Comparison of ENCODE assay signal across 8 cellular contexts in the genomic region with DNA sequence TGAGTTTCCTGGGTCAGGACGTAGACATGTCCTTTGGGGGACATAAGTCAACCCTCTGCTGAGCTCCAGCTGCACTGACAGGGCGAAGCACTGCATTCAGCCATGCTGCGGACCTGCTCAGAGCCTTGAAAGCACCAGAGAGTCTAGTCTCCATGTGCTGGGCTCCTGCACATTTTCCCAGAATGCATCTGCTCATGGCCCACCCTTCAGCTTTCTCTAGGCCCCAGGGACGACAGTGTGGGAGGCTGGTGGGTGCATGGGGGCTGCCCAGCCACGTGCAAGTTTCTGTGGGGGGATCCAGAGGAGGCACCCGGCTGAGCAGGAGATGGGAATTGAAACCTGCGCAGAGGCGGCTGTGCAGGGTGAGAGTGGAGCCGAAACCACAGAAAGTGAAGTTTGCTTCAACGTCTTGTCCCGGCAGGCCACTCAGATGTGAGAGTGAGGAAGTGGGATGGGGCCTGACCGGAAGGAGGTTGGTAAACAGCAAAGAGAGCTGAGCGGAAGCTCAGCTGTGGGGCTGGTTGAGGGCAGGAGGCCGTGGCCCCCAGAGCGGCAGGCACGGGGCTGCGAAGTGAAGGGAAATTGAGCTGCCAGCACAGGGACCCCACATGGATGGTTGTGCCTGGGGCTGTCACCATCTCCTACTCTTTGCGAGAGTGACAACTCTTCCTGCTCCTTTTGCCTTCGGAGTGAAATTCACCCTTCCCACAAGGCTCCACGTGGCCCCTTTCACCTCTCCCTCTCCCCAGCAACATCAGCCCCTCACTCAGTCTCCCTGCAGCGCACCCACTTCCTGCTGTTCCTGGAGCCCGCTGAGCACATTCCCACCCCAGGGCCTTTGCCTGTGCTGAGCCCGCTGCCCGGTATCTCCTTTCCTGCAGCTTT. TPM values are rescaled to one million over a fixed set of nuclear protein-coding genes. Genes with fewer than 3 reads are reported as not detected.
DNase-seq lines count a peak whose midpoint lies in the region; ATAC-seq and TF ChIP-seq lines count a peak whose summit lies in the region.
"Had no signal": no experiment of that assay in that cellular context is flagged by ENCODE, and none has a peak within 500 bp of the region (broad histone marks: within the 10 kb centered on the region; RNA-seq: fewer than 3 reads in every experiment).

No MANE protein-coding gene starts in this region.

- no peak overlapping the region for H3K4me3 Mint-ChIP-seq in chondrocyte (ENCODE audit: unreplicated experiment)

- no peaks in the 10 kb centered on the region for H3K27me3 Mint-ChIP-seq in chondrocyte (ENCODE audit: low read depth)

- no peaks in the 10 kb centered on the region for H3K9me3 Mint-ChIP-seq in chondrocyte (ENCODE audit: low read depth)

- ATAC-seq in GM19035 (IDR thresholded peaks at IDR 0.05; ENCODE audit: unreplicated experiment): peak; percentile 77
- ATAC-seq in HG02973 (IDR thresholded peaks at IDR 0.05; ENCODE audit: unreplicated experiment): peak; percentile 62
- peak; percentile 18 for ATAC-seq in body of pancreas

- peaks cover 6% of the 10 kb centered on the region for H3K4me1 Mint-ChIP-seq in chondrocyte (ENCODE audit: low read depth)

- no peaks in the 10 kb centered on the region for H3K27me3 ChIP-seq in body of pancreas

- no peaks in the 10 kb centered on the region for H3K9me3 ChIP-seq in body of pancreas

- 44 to 51% methylated on average over 22 to 24 of the region's 24 CpGs for WGBS in body of pancreas, 2 donors

- TF ChIP-seq POLR2A in body of pancreas (IDR thresholded peaks at IDR 0.05): peak in 1 of 3 donors; percentile 13

- no peak overlapping the region for H3K4me3 ChIP-seq in body of pancreas
- H3K4me3 ChIP-seq in skin epidermis: no peak overlapping the region

- peaks cover 6% of the 10 kb centered on the region for H3K4me1 ChIP-seq in body of pancreas

- DNase-seq in SIG-M5 (lab: John Stamatoyannopoulos, UW): peak; percentile 82
- DNase-seq in body of pancreas: peak in 3 of 4 donors; percentile 21 to 66 (median 23)
- DNase-seq in NCI-H82 treated with DMSO at 0.1 percent for 48 hours (lab: John Stamatoyannopoulos, UW; ENCODE audit: unreplicated experiment): no peak
- DNase-seq in chondrocyte (ENCODE audit: low spot score): no peak

- H3K27ac ChIP-seq in body of pancreas (peak overlapping the region in 1 of 4 donors; percentile 23), skin epidermis (peak overlapping the region in 16 of 21 experiments; percentile 32 to 89 (median 68))
- H3K27ac ChIP-seq: VCaP had no signal

- intact Hi-C loops in body of pancreas (cut with DNase I): no loop called here

- TF ChIP-seq CTCF in body of pancreas (IDR thresholded peaks at IDR 0.05) (no peak), chondrocyte (IDR thresholded peaks at IDR 0.05) (no peak)

- H3K36me3 Mint-ChIP-seq in chondrocyte (ENCODE audit: low read depth): peaks cover 7% of the 10 kb centered on the region

- no peaks in the 10 kb centered on the region for H3K36me3 ChIP-seq in body of pancreas (replicated peaks in 1 of 2; ENCODE audit: insufficient read depth in 1 of 2, low read depth in 2 of 2)

- no peak overlapping the region for H3K27ac Mint-ChIP-seq in chondrocyte (ENCODE audit: unreplicated experiment)

RNA-seq across cellular contexts. Expression of gene PGLS, which starts 11.8 kb away (rescaled TPM):
- total RNA-seq in body of pancreas (10 to 100 TPM; 64.9 to 82.7 TPM), chondrocyte (73.7 to 112 TPM (median 108 TPM) in 3 replicates)

RNA-seq across cellular contexts. Expression of gene COLGALT1, which starts 32.2 kb away (rescaled TPM):
- total RNA-seq in body of pancreas (10 to 100 TPM; 38.9 to 41.5 TPM), chondrocyte (113 to 146 TPM (median 140 TPM) in 3 replicates)

RNA-seq across cellular contexts. Expression of gene SLC27A1, which starts 52.9 kb away (rescaled TPM):
- total RNA-seq in body of pancreas (10 to 100 TPM; 21.1 to 25.7 TPM), chondrocyte (6.8 to 7.9 TPM (median 7.7 TPM) in 3 replicates)

Comparison
In these comparisons a context has a peak if more than half of its experiments do, and no peak if none do; other contexts are left out.
1. ATAC-seq: peak in every context shown above with its lines; median percentile 77 in GM19035; 62 in HG02973; 18 in body of pancreas.
2. DNase-seq: peak in SIG-M5 (single experiment) and body of pancreas (3 of 4); none in NCI-H82 treated with DMSO at 0.1 percent for 48 hours (single experiment) and chondrocyte (single experiment).